In genomic region chr7:106176414-106177294, GRCh38 we compare ENCODE assay signal across 8 cellular contexts.
DNase-seq lines count a peak whose midpoint lies in the region; ATAC-seq and TF ChIP-seq lines count a peak whose summit lies in the region.
"Had no signal": no experiment of that assay in that cellular context is flagged by ENCODE, and none has a peak within 500 bp of the region (broad histone marks: within the 10 kb centered on the region; RNA-seq: fewer than 3 reads in every experiment).

No MANE protein-coding gene starts in this region.

- peaks cover 22% of the 10 kb centered on the region for H3K27me3 Mint-ChIP-seq in activated CD8-positive, alpha-beta T cell treated with anti-CD3 and anti-CD28 coated beads, Interleukin-2, amount 10 ng/mL, durations not matched to agents 7 days and 5 days (ENCODE audit: low read depth)
- peaks cover 19 to 44% of the 10 kb centered on the region in 2 donors for H3K27me3 Mint-ChIP-seq in effector memory CD8-positive, alpha-beta T cell
- H3K27me3 Mint-ChIP-seq in mesothelial cell of epicardium (ENCODE audit: low read depth): peaks cover 12% of the 10 kb centered on the region

- CTCF ChIA-PET in activated CD8-positive, alpha-beta T cell treated with anti-CD3 and anti-CD28 coated beads, Interleukin-2, amount 10 ng/mL, durations not matched to agents 7 days and 5 days (lab: Charles Lee): interaction anchor here (0.6 to 9.5 kb wide), 48 partner anchors 10 to 991 kb away, joined by 3 to 180 read pairs (median 4); partner anchors contain the start of genes CCDC71L and HBP1

- H3K9me3 Mint-ChIP-seq in activated CD8-positive, alpha-beta T cell treated with anti-CD3 and anti-CD28 coated beads, Interleukin-2, amount 10 ng/mL, durations not matched to agents 7 days and 5 days (ENCODE audit: insufficient read depth): no peaks in the 10 kb centered on the region
- no peaks in the 10 kb centered on the region for H3K9me3 Mint-ChIP-seq in effector memory CD8-positive, alpha-beta T cell
- H3K9me3 Mint-ChIP-seq in mesothelial cell of epicardium: no peaks in the 10 kb centered on the region

- H3K4me3 Mint-ChIP-seq in activated CD8-positive, alpha-beta T cell treated with anti-CD3 and anti-CD28 coated beads, Interleukin-2, amount 10 ng/mL, durations not matched to agents 7 days and 5 days: no peak overlapping the region
- H3K4me3 Mint-ChIP-seq in effector memory CD8-positive, alpha-beta T cell: no peak overlapping the region
- H3K4me3 Mint-ChIP-seq in mesothelial cell of epicardium: no peak overlapping the region

- H3K27ac Mint-ChIP-seq in activated CD8-positive, alpha-beta T cell treated with anti-CD3 and anti-CD28 coated beads, Interleukin-2, amount 10 ng/mL, durations not matched to agents 7 days and 5 days: no peak overlapping the region
- H3K27ac Mint-ChIP-seq in effector memory CD8-positive, alpha-beta T cell: no peak overlapping the region
- H3K27ac Mint-ChIP-seq in mesothelial cell of epicardium: no peak overlapping the region

- peak; percentile 74 for ATAC-seq in HG03139 (IDR thresholded peaks at IDR 0.05; ENCODE audit: unreplicated experiment)
- ATAC-seq in activated CD8-positive, alpha-beta T cell treated with anti-CD3 and anti-CD28 coated beads, Interleukin-2, amount 10 ng/mL, durations not matched to agents 7 days and 5 days: peak; percentile 81
- peak; percentile 82 for ATAC-seq in effector memory CD8-positive, alpha-beta T cell (replicated peaks)

- H3K4me3 ChIP-seq in GM12875 (ENCODE audit: low read depth, low read length): no peak overlapping the region
- H3K4me3 ChIP-seq: skin epidermis had no signal

- POLR2A ChIA-PET in activated CD8-positive, alpha-beta T cell treated with anti-CD3 and anti-CD28 coated beads, Interleukin-2, amount 10 ng/mL, durations not matched to agents 7 days and 5 days (lab: Charles Lee): no interaction called here

- TF ChIP-seq CTCF in GM12875 (IDR thresholded peaks at IDR 0.05; ENCODE audit: borderline replicate concordance, insufficient read depth, low read depth, low read length) (peak; percentile 96), mesothelial cell of epicardium (IDR thresholded peaks at IDR 0.05; ENCODE audit: unreplicated experiment) (peak; percentile 77)

- H3K4me1 Mint-ChIP-seq in activated CD8-positive, alpha-beta T cell treated with anti-CD3 and anti-CD28 coated beads, Interleukin-2, amount 10 ng/mL, durations not matched to agents 7 days and 5 days (ENCODE audit: low read depth): peaks cover 4% of the 10 kb centered on the region
- H3K4me1 Mint-ChIP-seq in effector memory CD8-positive, alpha-beta T cell (ENCODE audit: low read depth in 2 of 2): peaks cover 0 to 5% of the 10 kb centered on the region in 2 donors
- H3K4me1 Mint-ChIP-seq in mesothelial cell of epicardium: peaks cover 6% of the 10 kb centered on the region

- H3K36me3 Mint-ChIP-seq in activated CD8-positive, alpha-beta T cell treated with anti-CD3 and anti-CD28 coated beads, Interleukin-2, amount 10 ng/mL, durations not matched to agents 7 days and 5 days (ENCODE audit: low read depth): no peaks in the 10 kb centered on the region
- H3K36me3 Mint-ChIP-seq in effector memory CD8-positive, alpha-beta T cell (ENCODE audit: insufficient read depth): no peaks in the 10 kb centered on the region
- no peaks in the 10 kb centered on the region for H3K36me3 Mint-ChIP-seq in mesothelial cell of epicardium

- DNase-seq in NCI-H69 (lab: John Stamatoyannopoulos, UW) (peak; percentile 90), mesothelial cell of epicardium (ENCODE audit: low spot score in 2 of 2, unreplicated experiment in 2 of 2) (peak; percentile 49 to 88)
- DNase-seq in activated CD8-positive, alpha-beta T cell treated with anti-CD3 and anti-CD28 coated beads, Interleukin-2, amount 10 ng/mL, durations not matched to agents 7 days and 5 days: peak; percentile 75
- DNase-seq in effector memory CD8-positive, alpha-beta T cell: peak; percentile 62 to 75 (median 68)
- DNase-seq in stimulated activated CD8-positive, alpha-beta memory T cell treated with anti-CD3 and anti-CD28 coated beads, Interleukin-15, amount 100 ng/mL, for 48 hours (ENCODE audit: low read depth in 2 of 2): peak; percentile 49 to 52
